In the genomic region with DNA sequence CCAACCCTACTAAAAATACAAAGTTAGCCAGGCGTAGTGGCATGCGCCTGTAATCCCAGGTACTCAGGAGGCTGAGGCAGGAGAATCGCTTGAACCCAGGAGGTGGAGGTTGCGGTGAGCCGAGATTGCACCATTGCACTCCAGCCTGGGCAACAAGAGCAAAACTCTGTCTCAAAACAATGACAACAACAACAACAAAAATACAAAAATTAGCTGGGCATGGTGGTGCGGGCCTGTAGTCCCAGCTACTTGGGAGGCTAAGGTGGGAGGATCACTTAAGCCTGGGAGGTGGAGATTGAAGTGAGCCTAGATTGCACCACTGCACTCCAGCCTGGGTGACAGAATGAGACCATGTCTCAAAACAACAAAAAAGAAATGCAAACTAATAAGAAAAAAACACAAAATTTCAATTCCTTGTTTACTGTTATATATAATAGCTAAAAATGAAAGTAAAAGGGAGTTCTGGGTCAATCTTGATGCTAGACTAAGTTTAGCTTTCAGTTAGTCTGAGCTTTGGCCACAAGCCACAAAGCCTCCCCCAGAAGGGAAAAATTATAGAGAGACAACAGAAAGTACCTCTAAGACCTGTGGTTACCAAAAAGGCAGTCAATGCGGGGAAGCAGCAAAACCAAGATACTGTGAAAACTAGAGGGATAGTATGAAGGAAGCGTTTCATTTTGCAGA, we compare ENCODE assay signal across 8 cellular contexts.
A peak's percentile ranks its signal among the peaks of the same experiment; 100 is the strongest.
DNase-seq lines count a peak whose midpoint lies in the region; ATAC-seq lines count a peak whose summit lies in the region.
"Not testable (repeated sequence)": the region's sequence is repeated elsewhere in the genome, so short reads cannot be mapped to it uniquely, and the experiment has no call there.

No MANE protein-coding gene starts in this region.

- not testable (repeated sequence) for H3K27me3 Mint-ChIP-seq in CD4-positive, alpha-beta memory T cell; activated CD4-positive, alpha-beta T cell treated with anti-CD3 and anti-CD28 coated beads, Interleukin-2, amount 10 ng/mL, durations not matched to agents 24 days and 14 days; activated naive CD8-positive, alpha-beta T cell treated with anti-CD3 and anti-CD28 coated beads, Interleukin-2, amount 50 U/mL, for 24 hours

- not testable (repeated sequence) for H3K4me3 ChIP-seq in CD4-positive, alpha-beta memory T cell (ENCODE audit: low read length in 2 of 2)

- H3K4me1 Mint-ChIP-seq in CD4-positive, alpha-beta memory T cell: peaks cover 7 to 18% (median 10%) of the 10 kb centered on the region in 4 donors
- peaks cover 14% of the 10 kb centered on the region for H3K4me1 Mint-ChIP-seq in activated CD4-positive, alpha-beta T cell treated with anti-CD3 and anti-CD28 coated beads, Interleukin-2, amount 10 ng/mL, durations not matched to agents 24 days and 14 days
- peaks cover 18% of the 10 kb centered on the region for H3K4me1 Mint-ChIP-seq in activated naive CD8-positive, alpha-beta T cell treated with anti-CD3 and anti-CD28 coated beads, Interleukin-2, amount 50 U/mL, for 24 hours

- not testable (repeated sequence) for H3K36me3 ChIP-seq in CD4-positive, alpha-beta memory T cell (ENCODE audit: insufficient read depth, low read length)

- H3K9me3 ChIP-seq in CD4-positive, alpha-beta memory T cell (ENCODE audit: control insufficient read depth in 1 of 2, low read length in 2 of 2): not testable (repeated sequence)

- peak overlapping the region; percentile 46 for H3K27ac ChIP-seq in CD4-positive, alpha-beta memory T cell (ENCODE audit: low read depth, low read length)

- not testable (repeated sequence) for H3K27me3 ChIP-seq in CD4-positive, alpha-beta memory T cell (ENCODE audit: insufficient read depth, low read length)

- H3K36me3 Mint-ChIP-seq in CD4-positive, alpha-beta memory T cell; activated CD4-positive, alpha-beta T cell treated with anti-CD3 and anti-CD28 coated beads, Interleukin-2, amount 10 ng/mL, durations not matched to agents 24 days and 14 days (ENCODE audit: low read depth); activated naive CD8-positive, alpha-beta T cell treated with anti-CD3 and anti-CD28 coated beads, Interleukin-2, amount 50 U/mL, for 24 hours (ENCODE audit: low read depth): not testable (repeated sequence)

- intact Hi-C loops in CD4-positive, alpha-beta memory T cell (cut with micrococcal nuclease): not testable (repeated sequence)
- intact Hi-C loops in activated CD4-positive, alpha-beta T cell treated with anti-CD3 and anti-CD28 coated beads, Interleukin-2, amount 10 ng/mL, durations not matched to agents 24 days and 14 days (cut with micrococcal nuclease): loop anchor here (1.0 kb wide), 2 partner anchors 23 to 70 kb away; no protein-coding TSS in a partner anchor

- peak overlapping the region; percentile 33 to 93 (median 85) for H3K27ac Mint-ChIP-seq in CD4-positive, alpha-beta memory T cell
- H3K27ac Mint-ChIP-seq in activated CD4-positive, alpha-beta T cell treated with anti-CD3 and anti-CD28 coated beads, Interleukin-2, amount 10 ng/mL, durations not matched to agents 24 days and 14 days: peak overlapping the region; percentile 39
- H3K27ac Mint-ChIP-seq in activated naive CD8-positive, alpha-beta T cell treated with anti-CD3 and anti-CD28 coated beads, Interleukin-2, amount 50 U/mL, for 24 hours: peak overlapping the region; percentile 33

- H3K4me3 Mint-ChIP-seq in CD4-positive, alpha-beta memory T cell: peak overlapping the region; percentile 31 to 79 (median 66)
- peak overlapping the region; percentile 6 for H3K4me3 Mint-ChIP-seq in activated CD4-positive, alpha-beta T cell treated with anti-CD3 and anti-CD28 coated beads, Interleukin-2, amount 10 ng/mL, durations not matched to agents 24 days and 14 days
- not testable (repeated sequence) for H3K4me3 Mint-ChIP-seq in activated naive CD8-positive, alpha-beta T cell treated with anti-CD3 and anti-CD28 coated beads, Interleukin-2, amount 50 U/mL, for 24 hours

- POLR2A ChIA-PET in CD4-positive, alpha-beta memory T cell (lab: Charles Lee; ENCODE audit: partially characterized antibody): interaction anchor here (1.4 kb wide), 1 partner anchor 24 kb away, joined by 5 read pairs; no protein-coding TSS in a partner anchor

- not testable (repeated sequence) for H3K9me3 Mint-ChIP-seq in CD4-positive, alpha-beta memory T cell; activated CD4-positive, alpha-beta T cell treated with anti-CD3 and anti-CD28 coated beads, Interleukin-2, amount 10 ng/mL, durations not matched to agents 24 days and 14 days; activated naive CD8-positive, alpha-beta T cell treated with anti-CD3 and anti-CD28 coated beads, Interleukin-2, amount 50 U/mL, for 24 hours

- H3K4me1 ChIP-seq in CD4-positive, alpha-beta memory T cell (ENCODE audit: insufficient read depth, low read length): peaks cover 14% of the 10 kb centered on the region

- CTCF ChIA-PET in CD4-positive, alpha-beta memory T cell (lab: Charles Lee; ENCODE audit: partially characterized antibody): interaction anchor here (1.1 kb wide), 1 partner anchor 11 kb away, joined by 3 read pairs; no protein-coding TSS in a partner anchor

- peak; percentile 94 for ATAC-seq in GM19025 (IDR thresholded peaks at IDR 0.05; ENCODE audit: low read depth, unreplicated experiment)
- ATAC-seq in GM21786 (IDR thresholded peaks at IDR 0.05; ENCODE audit: unreplicated experiment): peak; percentile 90
- ATAC-seq in HG03108 (IDR thresholded peaks at IDR 0.05; ENCODE audit: unreplicated experiment): peak; percentile 98
- ATAC-seq in activated naive CD8-positive, alpha-beta T cell treated with anti-CD3 and anti-CD28 coated beads, Interleukin-2, amount 50 U/mL, for 24 hours: peak; percentile 99

- DNase-seq in CD4-positive, alpha-beta memory T cell: peak; percentile 38 to 66 (median 42)
- peak; percentile 24 for DNase-seq in NAMALWA (ENCODE audit: low spot score)
- peak; percentile 92 for DNase-seq in activated CD4-positive, alpha-beta T cell treated with anti-CD3 and anti-CD28 coated beads, Interleukin-2, amount 10 ng/mL, durations not matched to agents 24 days and 14 days
- DNase-seq in activated naive CD8-positive, alpha-beta T cell treated with anti-CD3 and anti-CD28 coated beads, Interleukin-2, amount 50 U/mL, for 24 hours: peak; percentile 46
- DNase-seq in stimulated activated CD4-positive, alpha-beta T cell treated with anti-CD3 and anti-CD28 coated beads, Interleukin-12 subunit alpha, Interleukin-12 subunit beta, amount 100 ng/mL, for 48 hours (ENCODE audit: low read depth in 2 of 3, low spot score in 1 of 3): peak; percentile 8 to 40 (median 11)

Comparison
In these comparisons a context has a peak if more than half of its experiments do, and no peak if none do; other contexts are left out.
1. DNase-seq: peak in every context shown above with its lines; median percentile 92 in activated CD4-positive, alpha-beta T cell treated with anti-CD3 and anti-CD28 coated beads, Interleukin-2, amount 10 ng/mL, durations not matched to agents 24 days and 14 days; 46 in activated naive CD8-positive, alpha-beta T cell treated with anti-CD3 and anti-CD28 coated beads, Interleukin-2, amount 50 U/mL, for 24 hours; 42 in CD4-positive, alpha-beta memory T cell; 24 in NAMALWA; 11 in stimulated activated CD4-positive, alpha-beta T cell treated with anti-CD3 and anti-CD28 coated beads, Interleukin-12 subunit alpha, Interleukin-12 subunit beta, amount 100 ng/mL, for 48 hours.
2. H3K27ac Mint-ChIP-seq: peak in every context shown above with its lines; median percentile 85 in CD4-positive, alpha-beta memory T cell; 39 in activated CD4-positive, alpha-beta T cell treated with anti-CD3 and anti-CD28 coated beads, Interleukin-2, amount 10 ng/mL, durations not matched to agents 24 days and 14 days; 33 in activated naive CD8-positive, alpha-beta T cell treated with anti-CD3 and anti-CD28 coated beads, Interleukin-2, amount 50 U/mL, for 24 hours.